Comparison of ENCODE assay signal across 9 cellular contexts in genomic region chr21:31665397-31665796, GRCh38. TPM values are rescaled to one million over a fixed set of nuclear protein-coding genes. Genes with fewer than 3 reads are reported as not detected.
DNase-seq lines count a peak whose midpoint lies in the region; ATAC-seq and TF ChIP-seq lines count a peak whose summit lies in the region.
"Had no signal": no experiment of that assay in that cellular context is flagged by ENCODE, and none has a peak within 500 bp of the region (broad histone marks: within the 10 kb centered on the region; RNA-seq: fewer than 3 reads in every experiment).

No MANE protein-coding gene starts in this region.

- no peaks in the 10 kb centered on the region for H3F3A ChIP-seq in PC-3 (ENCODE audit: low read length, unreplicated experiment)

- peaks cover 12% of the 10 kb centered on the region for H3K36me3 Mint-ChIP-seq in natural killer cell

- H3K4me3 ChIP-seq in PC-3 (ENCODE audit: low read length) (no peak overlapping the region), thyroid gland (replicated peaks in 1 of 3) (no peak overlapping the region)

- WGBS in thyroid gland, 2 donors, result 66 to 77% methylated on average over 8 of the region's 8 CpGs

- TF ChIP-seq CTCF in PC-3 (conservative IDR thresholded peaks at IDR 0.05; ENCODE audit: low read depth, low read length) (no peak), natural killer cell (IDR thresholded peaks at IDR 0.05) (no peak), thyroid gland (IDR thresholded peaks at IDR 0.05) (no peak)

- CTCF ChIA-PET in PC-3 (lab: Charles Lee), result no interaction called here

- H3K9me2 ChIP-seq in PC-3 (replicated peaks; ENCODE audit: low read length), result no peaks in the 10 kb centered on the region

- H3K27me3 ChIP-seq in PC-3 (ENCODE audit: low read length) (no peaks in the 10 kb centered on the region), thyroid gland (no peaks in the 10 kb centered on the region)

- intact Hi-C loops in PC-3 (cut with micrococcal nuclease), result no loop called here
- intact Hi-C loops in natural killer cell (cut with micrococcal nuclease), result no loop called here
- intact Hi-C loops in thyroid gland (cut with DNase I), result no loop called here

- H2AFZ ChIP-seq in PC-3 (ENCODE audit: low read length), result no peak overlapping the region

- peak; percentile 19 for DNase-seq in GF-D8 (lab: John Stamatoyannopoulos, UW)
- no peak for DNase-seq in PC-3
- peak; percentile 55 for DNase-seq in amniotic epithelial cell (ENCODE audit: low read depth)
- DNase-seq in natural killer cell, result no peak
- DNase-seq in mesenteric fat pad (ENCODE audit: low spot score), result no peak
- no peak for DNase-seq in T-helper 9 cell
- DNase-seq in medulla oblongata (ENCODE audit: extremely low spot score), result no peak
- no peak for DNase-seq in thyroid gland
- DNase-seq: GOT3 had no signal

- H3K4me3 Mint-ChIP-seq in natural killer cell, result no peak overlapping the region

- no peak overlapping the region for H3K9ac ChIP-seq in PC-3 (ENCODE audit: low read length)

- H3K9me3 ChIP-seq in PC-3 (ENCODE audit: low read length) (no peaks in the 10 kb centered on the region), thyroid gland (no peaks in the 10 kb centered on the region)

- no peaks in the 10 kb centered on the region for H3K27me3 Mint-ChIP-seq in natural killer cell (ENCODE audit: low read depth in 2 of 2)

- peak overlapping the region; percentile 34 to 38 for H3K27ac Mint-ChIP-seq in natural killer cell

- no peaks in the 10 kb centered on the region for H3K9me3 Mint-ChIP-seq in natural killer cell

- H3K27ac ChIP-seq in PC-3 (ENCODE audit: low read length), result no peak overlapping the region
- H3K27ac ChIP-seq in thyroid gland, result no peak overlapping the region

- H4K20me1 ChIP-seq in PC-3 (ENCODE audit: low read length), result peaks cover 48% of the 10 kb centered on the region

- no peak overlapping the region for H3K4me2 ChIP-seq in PC-3 (ENCODE audit: low read length)

- POLR2A ChIA-PET in PC-3 (lab: Charles Lee; ENCODE audit: unreplicated experiment), result no interaction called here

- H3K4me1 ChIP-seq in PC-3 (ENCODE audit: insufficient read depth, low read length) (peaks cover 17% of the 10 kb centered on the region), thyroid gland (peaks cover 14 to 36% of the 10 kb centered on the region in 2 donors)

- no peak for TF ChIP-seq POLR2A in thyroid gland (IDR thresholded peaks at IDR 0.05)

- BruUV-seq in PC-3 (replicated peaks; lab: Mats Ljungman, UMichigan), result no TSS peak

- H3K4me1 Mint-ChIP-seq in natural killer cell, result peaks cover 33 to 39% of the 10 kb centered on the region in 2 donors

- peak; percentile 9; the same call in 1 of the 2 replicates for ATAC-seq in PC-3
- ATAC-seq in natural killer cell, result peak in 1 of 3 donors; percentile 29

- H3K79me2 ChIP-seq in PC-3 (ENCODE audit: low read length), result peaks cover 62% of the 10 kb centered on the region

- peaks cover 65% of the 10 kb centered on the region for H3K36me3 ChIP-seq in PC-3 (ENCODE audit: low read depth, low read length)
- H3K36me3 ChIP-seq in thyroid gland, result peaks cover 14 to 27% of the 10 kb centered on the region in 2 donors

RNA-seq across cellular contexts. Expression of gene SOD1, which starts 5.9 kb away (rescaled TPM):
- total RNA-seq in PC-3 (2014; rRNA removed) (398 and 409 TPM in 2 replicates), natural killer cell (10 to 100 TPM; 57.9 to 75.7 (median 64.8) TPM), mesenteric fat pad (258 TPM), thyroid gland (100 to 1,000 TPM; 147 to 331 (median 261) TPM)

Comparison
In these comparisons a context has a peak if more than half of its experiments do, and no peak if none do; other contexts are left out.
1. DNase-seq: peak in GF-D8 (single experiment) and amniotic epithelial cell (single experiment); none in PC-3 (single experiment), natural killer cell (single experiment), mesenteric fat pad (single experiment), T-helper 9 cell (single experiment), medulla oblongata (single experiment) and thyroid gland (0 of 2).